Comparison of ENCODE assay signal across 1 cellular context in genomic region chr7:34928052-34928451, GRCh38.
TF ChIP-seq lines count a peak whose summit lies in the region.

No MANE protein-coding gene starts in this region.

TF ChIP-seq in GM23338, 12 proteins besides CTCF, POLR2A, EP300 and RAD21 (continued from another document):
- TF ChIP-seq, protein P1, sequence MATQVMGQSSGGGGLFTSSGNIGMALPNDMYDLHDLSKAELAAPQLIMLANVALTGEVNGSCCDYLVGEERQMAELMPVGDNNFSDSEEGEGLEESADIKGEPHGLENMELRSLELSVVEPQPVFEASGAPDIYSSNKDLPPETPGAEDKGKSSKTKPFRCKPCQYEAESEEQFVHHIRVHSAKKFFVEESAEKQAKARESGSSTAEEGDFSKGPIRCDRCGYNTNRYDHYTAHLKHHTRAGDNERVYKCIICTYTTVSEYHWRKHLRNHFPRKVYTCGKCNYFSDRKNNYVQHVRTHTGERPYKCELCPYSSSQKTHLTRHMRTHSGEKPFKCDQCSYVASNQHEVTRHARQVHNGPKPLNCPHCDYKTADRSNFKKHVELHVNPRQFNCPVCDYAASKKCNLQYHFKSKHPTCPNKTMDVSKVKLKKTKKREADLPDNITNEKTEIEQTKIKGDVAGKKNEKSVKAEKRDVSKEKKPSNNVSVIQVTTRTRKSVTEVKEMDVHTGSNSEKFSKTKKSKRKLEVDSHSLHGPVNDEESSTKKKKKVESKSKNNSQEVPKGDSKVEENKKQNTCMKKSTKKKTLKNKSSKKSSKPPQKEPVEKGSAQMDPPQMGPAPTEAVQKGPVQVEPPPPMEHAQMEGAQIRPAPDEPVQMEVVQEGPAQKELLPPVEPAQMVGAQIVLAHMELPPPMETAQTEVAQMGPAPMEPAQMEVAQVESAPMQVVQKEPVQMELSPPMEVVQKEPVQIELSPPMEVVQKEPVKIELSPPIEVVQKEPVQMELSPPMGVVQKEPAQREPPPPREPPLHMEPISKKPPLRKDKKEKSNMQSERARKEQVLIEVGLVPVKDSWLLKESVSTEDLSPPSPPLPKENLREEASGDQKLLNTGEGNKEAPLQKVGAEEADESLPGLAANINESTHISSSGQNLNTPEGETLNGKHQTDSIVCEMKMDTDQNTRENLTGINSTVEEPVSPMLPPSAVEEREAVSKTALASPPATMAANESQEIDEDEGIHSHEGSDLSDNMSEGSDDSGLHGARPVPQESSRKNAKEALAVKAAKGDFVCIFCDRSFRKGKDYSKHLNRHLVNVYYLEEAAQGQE (IDR thresholded peaks at IDR 0.05; ENCODE audit: unreplicated experiment): no peak
- no peak for TF ChIP-seq CREB1 (CRISPR knock-in tag; IDR thresholded peaks at IDR 0.05; ENCODE audit: low read depth)
- no peak for TF ChIP-seq JUNB (IDR thresholded peaks at IDR 0.05; ENCODE audit: unreplicated experiment)
- TF ChIP-seq ZNF331 (CRISPR knock-in tag; IDR thresholded peaks at IDR 0.05; ENCODE audit: low read depth): no peak
- no peak for TF ChIP-seq POLR2AphosphoS5 (IDR thresholded peaks at IDR 0.05; ENCODE audit: low read depth)
- TF ChIP-seq EZH2 (IDR thresholded peaks at IDR 0.05; ENCODE audit: low read depth, unreplicated experiment): no peak
- TF ChIP-seq EZH2phosphoT487 (IDR thresholded peaks at IDR 0.05; ENCODE audit: unreplicated experiment): no peak
